In genomic region chr4:47213539-47213938, GRCh38 we compare ENCODE assay signal across 1 cellular context.
TF ChIP-seq lines count a peak whose summit lies in the region.

No MANE protein-coding gene starts in this region.

TF ChIP-seq in IMR-90, 13 proteins besides CTCF, POLR2A, EP300 and RAD21 (continued from another document):
- TF ChIP-seq BHLHE40 (IDR thresholded peaks at IDR 0.05; ENCODE audit: low read depth, low read length) (no peak), CEBPB (IDR thresholded peaks at IDR 0.05; ENCODE audit: low read depth, low read length) (no peak), NFE2L2 (IDR thresholded peaks at IDR 0.05; ENCODE audit: low read depth, low read length) (no peak), CHD1 (IDR thresholded peaks at IDR 0.05; ENCODE audit: low read depth, low read length) (no peak), MAFK (IDR thresholded peaks at IDR 0.05; ENCODE audit: low read depth, low read length) (no peak), SMC3 (IDR thresholded peaks at IDR 0.05; ENCODE audit: low read depth, low read length) (no peak)
